In genomic region chr4:105145913-105146285, GRCh38 we compare ENCODE assay signal across 8 cellular contexts. TPM values are rescaled to one million over a fixed set of nuclear protein-coding genes. Genes with fewer than 3 reads are reported as not detected.
DNase-seq lines count a peak whose midpoint lies in the region; ATAC-seq and TF ChIP-seq lines count a peak whose summit lies in the region.

No MANE protein-coding gene starts in this region.

- no peaks in the 10 kb centered on the region for H3K9me3 ChIP-seq in effector memory CD4-positive, alpha-beta T cell (ENCODE audit: control insufficient read depth, low read length)
- H3K9me3 ChIP-seq in muscle layer of colon (ENCODE audit: low read length), result no peaks in the 10 kb centered on the region
- no peaks in the 10 kb centered on the region for H3K9me3 ChIP-seq in thyroid gland

- DNase-seq in activated CD8-positive, alpha-beta memory T cell treated with anti-CD3 and anti-CD28 coated beads for 4 hours (ENCODE audit: low read depth in 2 of 2), result peak; percentile 3 to 16
- DNase-seq in activated CD8-positive, alpha-beta memory T cell treated with anti-CD3 and anti-CD28 coated beads for 24 hours, result no peak
- peak; percentile 44 for DNase-seq in activated CD4-positive, alpha-beta T cell treated with anti-CD3 and anti-CD28 coated beads for 48 hours
- no peak for DNase-seq in effector memory CD4-positive, alpha-beta T cell
- DNase-seq in thyroid gland (peak in 1 of 2 donors; percentile 16), kidney tubule cell (ENCODE audit: low spot score) (no peak)

- intact Hi-C loops in thyroid gland (cut with DNase I), result loop anchor here (5.0 to 10.0 kb wide), 2 partner anchors 99 to 326 kb away; partner anchors contain the start of gene PPA2

- H3K27me3 ChIP-seq in effector memory CD4-positive, alpha-beta T cell (replicated peaks; ENCODE audit: control insufficient read depth, insufficient read depth, low read length, poor library complexity, severe bottlenecking), result no peaks in the 10 kb centered on the region
- H3K27me3 ChIP-seq in muscle layer of colon (ENCODE audit: control insufficient read depth in 1 of 2, insufficient read depth in 2 of 2, low read length in 2 of 2), result no peaks in the 10 kb centered on the region
- no peaks in the 10 kb centered on the region for H3K27me3 ChIP-seq in thyroid gland

- H3K4me1 ChIP-seq in effector memory CD4-positive, alpha-beta T cell (ENCODE audit: control insufficient read depth, insufficient read depth, low read length, poor library complexity, severe bottlenecking), result peaks cover 3% of the 10 kb centered on the region
- H3K4me1 ChIP-seq in muscle layer of colon (ENCODE audit: insufficient read depth, low read length) (peaks cover 17% of the 10 kb centered on the region), thyroid gland (peaks cover 0 to 18% of the 10 kb centered on the region in 2 donors)

- ATAC-seq in HG03354 (IDR thresholded peaks at IDR 0.05; ENCODE audit: poor library complexity, severe bottlenecking, unreplicated experiment), result peak; percentile 25

- peak overlapping the region; percentile 81 for H3K27ac ChIP-seq in effector memory CD4-positive, alpha-beta T cell (ENCODE audit: insufficient read depth, low read length, poor library complexity, severe bottlenecking)
- H3K27ac ChIP-seq in muscle layer of colon (ENCODE audit: low read depth, low read length) (peak overlapping the region; percentile 95), thyroid gland (peak overlapping the region in 2 of 3 donors; percentile 74 to 87)

- H3K36me3 ChIP-seq in effector memory CD4-positive, alpha-beta T cell (ENCODE audit: control insufficient read depth, insufficient read depth, low read length), result no peaks in the 10 kb centered on the region
- H3K36me3 ChIP-seq in muscle layer of colon (ENCODE audit: insufficient read depth, low read length) (no peaks in the 10 kb centered on the region), thyroid gland (no peaks in the 10 kb centered on the region)

- TF ChIP-seq POLR2A in thyroid gland (IDR thresholded peaks at IDR 0.05), result no peak

- WGBS in thyroid gland, 2 donors, result 1 to 2% methylated on average over 25 of the region's 25 CpGs

- peak overlapping the region; percentile 87 for H3K4me3 ChIP-seq in effector memory CD4-positive, alpha-beta T cell (ENCODE audit: insufficient read depth, low read depth, low read length, poor library complexity, severe bottlenecking)
- H3K4me3 ChIP-seq in muscle layer of colon (ENCODE audit: low read depth in 1 of 2, low read length in 2 of 2), result peak overlapping the region; percentile 80 to 92
- H3K4me3 ChIP-seq in thyroid gland (replicated peaks in 1 of 3), result peak overlapping the region; percentile 23 to 82 (median 67)

- TF ChIP-seq CTCF in thyroid gland (IDR thresholded peaks at IDR 0.05), result no peak

- H3K9ac ChIP-seq in muscle layer of colon (ENCODE audit: low read length), result peak overlapping the region; percentile 37

RNA-seq across cellular contexts. Expression of gene TET2, which starts 0.8 kb away (rescaled TPM):
- 10 to 100 TPM; 27.4 to 40.5 (median 32.4) TPM for total RNA-seq in thyroid gland

Comparison
In these comparisons a context has a peak if more than half of its experiments do, and no peak if none do; other contexts are left out.
1. DNase-seq: peak in activated CD8-positive, alpha-beta memory T cell treated with anti-CD3 and anti-CD28 coated beads for 4 hours (2 of 2) and activated CD4-positive, alpha-beta T cell treated with anti-CD3 and anti-CD28 coated beads for 48 hours (single experiment); none in activated CD8-positive, alpha-beta memory T cell treated with anti-CD3 and anti-CD28 coated beads for 24 hours (single experiment), effector memory CD4-positive, alpha-beta T cell (0 of 3) and kidney tubule cell (single experiment).
2. Peak in every context shown above with its lines, with median percentiles within 50 percentile points of each other: H3K27ac ChIP-seq and H3K4me3 ChIP-seq.